In genomic region chr2:191038741-191039140, GRCh38 we compare ENCODE assay signal across 14 cellular contexts. TPM values are rescaled to one million over a fixed set of nuclear protein-coding genes. Genes with fewer than 3 reads are reported as not detected.
DNase-seq lines count a peak whose midpoint lies in the region; ATAC-seq, FAIRE-seq and TF ChIP-seq lines count a peak whose summit lies in the region.
"Had no signal": no experiment of that assay in that cellular context is flagged by ENCODE, and none has a peak within 500 bp of the region (broad histone marks: within the 10 kb centered on the region; RNA-seq: fewer than 3 reads in every experiment).

No MANE protein-coding gene starts in this region.

- no peaks in the 10 kb centered on the region for H3K79me2 ChIP-seq in endothelial cell of umbilical vein (ENCODE audit: control insufficient read depth, insufficient read depth, low read length)

- H3K9me3 ChIP-seq in endothelial cell of umbilical vein (replicated peaks; ENCODE audit: control insufficient read depth, insufficient read depth, low read length) = no peaks in the 10 kb centered on the region
- H3K9me3 ChIP-seq: ascending aorta had no signal

- BruUV-seq in endothelial cell of umbilical vein (replicated peaks; lab: Mats Ljungman, UMichigan) = no TSS peak

- no peak overlapping the region for H3K9ac ChIP-seq in endothelial cell of umbilical vein (replicated peaks; ENCODE audit: extremely low read depth, insufficient read depth, low read length)

- H2AFZ ChIP-seq in endothelial cell of umbilical vein (ENCODE audit: low read depth, low read length) = no peak overlapping the region

- no peaks in the 10 kb centered on the region for H3K9me1 ChIP-seq in endothelial cell of umbilical vein (replicated peaks; ENCODE audit: control insufficient read depth, extremely low read depth, insufficient read depth, low read length)

- peaks cover 26% of the 10 kb centered on the region for H3K4me1 ChIP-seq in endothelial cell of umbilical vein (ENCODE audit: control insufficient read depth, extremely low read depth, insufficient read depth, low read length)
- H3K4me1 ChIP-seq: ascending aorta had no signal

- POLR2A ChIA-PET in activated CD8-positive, alpha-beta T cell treated with anti-CD3 and anti-CD28 coated beads, Interleukin-2, amount 10 ng/mL, durations not matched to agents 7 days and 5 days (lab: Charles Lee) = interaction anchor here (1.7 to 2.3 kb wide), 3 partner anchors 18 to 26 kb away, joined by 6 to 11 read pairs (median 6); no protein-coding TSS in a partner anchor
- POLR2A ChIA-PET in endothelial cell of umbilical vein (lab: Charles Lee) = no interaction called here

- no peaks in the 10 kb centered on the region for H3K36me3 ChIP-seq in endothelial cell of umbilical vein (ENCODE audit: control insufficient read depth in 2 of 2, extremely low read depth in 1 of 2, insufficient read depth in 2 of 2, low read length in 2 of 2)
- H3K36me3 ChIP-seq: ascending aorta had no signal

- no peak for TF ChIP-seq CTCF in endothelial cell of umbilical vein (IDR thresholded peaks at IDR 0.05; ENCODE audit: extremely low read depth in 1 of 2, insufficient read depth in 1 of 2, low read depth in 1 of 2, low read length in 2 of 2)

- no peak for ATAC-seq in activated CD8-positive, alpha-beta T cell treated with anti-CD3 and anti-CD28 coated beads, Interleukin-2, amount 10 ng/mL, durations not matched to agents 7 days and 5 days
- no peak for ATAC-seq in stimulated activated effector memory CD8-positive, alpha-beta T cell treated with anti-CD3 and anti-CD28 coated beads, Interleukin-12 subunit alpha, Interleukin-12 subunit beta, amount 100 ng/mL, for 72 hours

- intact Hi-C loops in endothelial cell of umbilical vein (cut with micrococcal nuclease) = loop anchor here (10.0 kb wide), 1 partner anchor 346 kb away; no protein-coding TSS in a partner anchor

- peak overlapping the region; percentile 74 for H3K27ac Mint-ChIP-seq in activated naive CD4-positive, alpha-beta T cell treated with anti-CD3 and anti-CD28 coated beads, Interleukin-2, amount 50 U/mL, for 24 hours
- peak overlapping the region; percentile 75 for H3K27ac Mint-ChIP-seq in activated CD8-positive, alpha-beta T cell treated with anti-CD3 and anti-CD28 coated beads, Interleukin-2, amount 10 ng/mL, durations not matched to agents 7 days and 5 days
- peak overlapping the region; percentile 84 for H3K27ac Mint-ChIP-seq in stimulated activated effector memory CD8-positive, alpha-beta T cell treated with anti-CD3 and anti-CD28 coated beads, Interleukin-12 subunit alpha, Interleukin-12 subunit beta, amount 100 ng/mL, for 72 hours

- CTCF ChIA-PET in activated CD8-positive, alpha-beta T cell treated with anti-CD3 and anti-CD28 coated beads, Interleukin-2, amount 10 ng/mL, durations not matched to agents 7 days and 5 days (lab: Charles Lee) = interaction anchor here (0.8 to 9.2 kb wide), 4 partner anchors 9 to 117 kb away, joined by 3 to 91 read pairs (median 16); no protein-coding TSS in a partner anchor
- CTCF ChIA-PET in endothelial cell of umbilical vein (lab: Charles Lee) = interaction anchor here (0.9 to 5.9 kb wide), 4 partner anchors 13 to 188 kb away, joined by 3 to 56 read pairs (median 6); no protein-coding TSS in a partner anchor

- H3K27ac ChIP-seq in endothelial cell of umbilical vein (ENCODE audit: insufficient read depth, low read depth, low read length) = no peak overlapping the region
- H3K27ac ChIP-seq: ascending aorta had no signal

- H3K27me3 Mint-ChIP-seq in activated naive CD4-positive, alpha-beta T cell treated with anti-CD3 and anti-CD28 coated beads, Interleukin-2, amount 50 U/mL, for 24 hours = no peaks in the 10 kb centered on the region
- H3K27me3 Mint-ChIP-seq in activated CD8-positive, alpha-beta T cell treated with anti-CD3 and anti-CD28 coated beads, Interleukin-2, amount 10 ng/mL, durations not matched to agents 7 days and 5 days (ENCODE audit: low read depth) = no peaks in the 10 kb centered on the region

- no peaks in the 10 kb centered on the region for H4K20me1 ChIP-seq in endothelial cell of umbilical vein (replicated peaks; ENCODE audit: control insufficient read depth, extremely low read depth, insufficient read depth, low read length)

- no peak overlapping the region for H3K4me3 ChIP-seq in endothelial cell of umbilical vein (replicated peaks in 1 of 3; ENCODE audit: insufficient read depth in 1 of 3, low read depth in 1 of 3, low read length in 3 of 3)
- H3K4me3 ChIP-seq: ascending aorta had no signal

- dilution Hi-C loops in endothelial cell of umbilical vein (cut with MboI; ENCODE audit: extremely low pct_ligation_motif_present, low sequenced_read_pairs) = no loop called here

- H3K4me3 Mint-ChIP-seq in activated naive CD4-positive, alpha-beta T cell treated with anti-CD3 and anti-CD28 coated beads, Interleukin-2, amount 50 U/mL, for 24 hours = peak overlapping the region; percentile 3
- H3K4me3 Mint-ChIP-seq in activated CD8-positive, alpha-beta T cell treated with anti-CD3 and anti-CD28 coated beads, Interleukin-2, amount 10 ng/mL, durations not matched to agents 7 days and 5 days = no peak overlapping the region
- H3K4me3 Mint-ChIP-seq in stimulated activated effector memory CD8-positive, alpha-beta T cell treated with anti-CD3 and anti-CD28 coated beads, Interleukin-12 subunit alpha, Interleukin-12 subunit beta, amount 100 ng/mL, for 72 hours = peak overlapping the region; percentile 19

- H3K9me3 Mint-ChIP-seq in activated naive CD4-positive, alpha-beta T cell treated with anti-CD3 and anti-CD28 coated beads, Interleukin-2, amount 50 U/mL, for 24 hours = no peaks in the 10 kb centered on the region
- no peaks in the 10 kb centered on the region for H3K9me3 Mint-ChIP-seq in activated CD8-positive, alpha-beta T cell treated with anti-CD3 and anti-CD28 coated beads, Interleukin-2, amount 10 ng/mL, durations not matched to agents 7 days and 5 days (ENCODE audit: insufficient read depth)
- H3K9me3 Mint-ChIP-seq in stimulated activated effector memory CD8-positive, alpha-beta T cell treated with anti-CD3 and anti-CD28 coated beads, Interleukin-12 subunit alpha, Interleukin-12 subunit beta, amount 100 ng/mL, for 72 hours = no peaks in the 10 kb centered on the region

- DNase-seq in activated naive CD4-positive, alpha-beta T cell treated with anti-CD3 and anti-CD28 coated beads, Interleukin-2, amount 50 U/mL, for 16 hours = no peak
- DNase-seq in activated CD8-positive, alpha-beta T cell treated with anti-CD3 and anti-CD28 coated beads, Interleukin-2, amount 10 ng/mL, durations not matched to agents 7 days and 5 days = no peak
- DNase-seq in endothelial cell of umbilical vein (ENCODE audit: low read depth, low spot score) (no peak), dermis blood vessel endothelial cell (no peak), NCI-H748 treated with DMSO at 0.1 percent for 48 hours (lab: John Stamatoyannopoulos, UW) (no peak), iPS-NIHi7 (ENCODE audit: extremely low spot score) (no peak)
- DNase-seq in stimulated activated effector memory CD8-positive, alpha-beta T cell treated with anti-CD3 and anti-CD28 coated beads, Interleukin-12 subunit alpha, Interleukin-12 subunit beta, amount 100 ng/mL, for 72 hours (ENCODE audit: low spot score in 2 of 2) = no peak
- DNase-seq: activated CD8-positive, alpha-beta memory T cell treated with anti-CD3 and anti-CD28 coated beads, Interleukin-2, amount 50 U/mL, for 4 hours; NCI-H1092; stimulated activated CD4-positive, alpha-beta T cell treated with anti-CD3 and anti-CD28 coated beads, Interleukin-12 subunit alpha, Interleukin-12 subunit beta, amount 100 ng/mL, for 4 hours had no signal

- peaks cover 43% of the 10 kb centered on the region for H3K4me1 Mint-ChIP-seq in activated naive CD4-positive, alpha-beta T cell treated with anti-CD3 and anti-CD28 coated beads, Interleukin-2, amount 50 U/mL, for 24 hours
- peaks cover 34% of the 10 kb centered on the region for H3K4me1 Mint-ChIP-seq in activated CD8-positive, alpha-beta T cell treated with anti-CD3 and anti-CD28 coated beads, Interleukin-2, amount 10 ng/mL, durations not matched to agents 7 days and 5 days (ENCODE audit: low read depth)
- peaks cover 43% of the 10 kb centered on the region for H3K4me1 Mint-ChIP-seq in stimulated activated effector memory CD8-positive, alpha-beta T cell treated with anti-CD3 and anti-CD28 coated beads, Interleukin-12 subunit alpha, Interleukin-12 subunit beta, amount 100 ng/mL, for 72 hours

- H3K27me3 ChIP-seq in endothelial cell of umbilical vein (ENCODE audit: control insufficient read depth in 2 of 2, insufficient read depth in 2 of 2, low read length in 2 of 2) = no peaks in the 10 kb centered on the region
- H3K27me3 ChIP-seq: ascending aorta had no signal

- no peak for FAIRE-seq in endothelial cell of umbilical vein (lab: Jason Lieb, UNC)
- FAIRE-seq: frontal cortex, H1 had no signal

- peaks cover 19% of the 10 kb centered on the region for H3K36me3 Mint-ChIP-seq in activated naive CD4-positive, alpha-beta T cell treated with anti-CD3 and anti-CD28 coated beads, Interleukin-2, amount 50 U/mL, for 24 hours
- peaks cover 68% of the 10 kb centered on the region for H3K36me3 Mint-ChIP-seq in activated CD8-positive, alpha-beta T cell treated with anti-CD3 and anti-CD28 coated beads, Interleukin-2, amount 10 ng/mL, durations not matched to agents 7 days and 5 days (ENCODE audit: low read depth)
- H3K36me3 Mint-ChIP-seq in stimulated activated effector memory CD8-positive, alpha-beta T cell treated with anti-CD3 and anti-CD28 coated beads, Interleukin-12 subunit alpha, Interleukin-12 subunit beta, amount 100 ng/mL, for 72 hours = peaks cover 77% of the 10 kb centered on the region

- H3K4me2 ChIP-seq in endothelial cell of umbilical vein (ENCODE audit: insufficient read depth, low read length) = peak overlapping the region; percentile 22

- no peak for TF ChIP-seq POLR2A in endothelial cell of umbilical vein (IDR thresholded peaks at IDR 0.05; ENCODE audit: low read depth, low read length)

TF ChIP-seq in endothelial cell of umbilical vein, 7 proteins besides CTCF, POLR2A, EP300 and RAD21 (continues in another document):
- TF ChIP-seq MYC (IDR thresholded peaks at IDR 0.05; ENCODE audit: low read depth, low read length) = no peak
- TF ChIP-seq FOS (IDR thresholded peaks at IDR 0.05; ENCODE audit: borderline replicate concordance, insufficient read depth, low read length) = no peak

RNA-seq across cellular contexts. Expression of gene STAT1, which starts 24.8 kb away (rescaled TPM):
- 100 to 1,000 TPM; 472 to 473 TPM for total RNA-seq in activated CD8-positive, alpha-beta T cell treated with anti-CD3 and anti-CD28 coated beads, Interleukin-2, amount 10 ng/mL, durations not matched to agents 7 days and 5 days
- total RNA-seq in endothelial cell of umbilical vein (59.2 and 67.6 TPM in 2 replicates), dermis blood vessel endothelial cell (68.6 and 120 TPM in 2 replicates)
- 56.1 and 64.2 TPM in 2 replicates for polyA plus RNA-seq in endothelial cell of umbilical vein
- polyA plus RNA-seq in endothelial cell of umbilical vein (2011; cell fraction: cytosol; rRNA removed) = 56.9 and 57.6 TPM in 2 replicates
- polyA plus RNA-seq in endothelial cell of umbilical vein (2011; cell fraction: nucleus; rRNA removed) = 108 and 111 TPM in 2 replicates
- 78.7 and 102 TPM in 2 replicates for polyA plus RNA-seq in endothelial cell of umbilical vein (2012)
- polyA minus RNA-seq in endothelial cell of umbilical vein = 132 and 160 TPM in 2 replicates
- polyA minus RNA-seq in endothelial cell of umbilical vein (2011; cell fraction: cytosol; rRNA and poly(A)+ RNA removed) = 25.5 TPM
- polyA minus RNA-seq in endothelial cell of umbilical vein (2011; cell fraction: nucleus; rRNA and poly(A)+ RNA removed) = 147 and 163 TPM in 2 replicates
